ENCODE assay signal across 23 cellular contexts in the genomic region with DNA sequence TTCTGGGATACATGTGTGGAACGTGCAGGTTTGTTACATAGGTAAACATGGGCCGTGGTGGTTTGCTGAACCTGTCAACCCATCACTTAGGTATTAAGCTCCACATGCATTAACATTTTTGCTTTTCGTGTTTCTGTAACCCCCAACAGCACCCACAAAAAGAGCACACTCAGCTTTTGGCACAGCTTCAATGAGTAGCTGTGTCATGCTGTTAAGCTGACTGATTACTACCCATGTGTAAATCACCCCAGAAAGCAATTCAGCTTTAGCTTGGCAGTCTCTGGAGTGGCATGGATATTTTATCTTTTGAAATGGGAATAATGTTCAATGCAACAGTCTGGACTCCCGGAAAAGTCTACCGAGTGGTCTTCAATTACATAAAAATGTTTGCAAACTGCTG.
"Had no signal": no experiment of that assay in that cellular context is flagged by ENCODE, and none has a peak within 500 bp of the region (broad histone marks: within the 10 kb centered on the region; RNA-seq: fewer than 3 reads in every experiment).

No MANE protein-coding gene starts in this region.

- H3K27ac ChIP-seq: body of pancreas, cardiac muscle cell, heart right ventricle, lower lobe of right lung, transverse colon, VCaP had no signal

- H3K27me3 ChIP-seq: body of pancreas, cardiac muscle cell, heart right ventricle, transverse colon had no signal

- H3K4me2 ChIP-seq: smooth muscle cell had no signal

- ATAC-seq: activated CD8-positive, alpha-beta T cell treated with anti-CD3 and anti-CD28 coated beads, Interleukin-2, amount 10 ng/mL, durations not matched to agents 7 days and 5 days; activated naive CD8-positive, alpha-beta T cell treated with anti-CD3 and anti-CD28 coated beads, Interleukin-2, amount 50 U/mL, for 24 hours; body of pancreas; heart right ventricle; left lobe of liver; lower lobe of right lung; naive thymus-derived CD4-positive, alpha-beta T cell; sciatic nerve; stimulated activated naive B cell treated with anti-CD40 and anti-IgM and Interleukin-4, amounts not matched to agents 10 μg/mL and 1 μg/mL and 100 μg/mL, for 72 hours had no signal

- H3K4me1 ChIP-seq: body of pancreas, heart right ventricle, lower lobe of right lung, transverse colon had no signal

- DNase-seq: activated CD4-positive, alpha-beta T cell treated with anti-CD3 and anti-CD28 coated beads, Interleukin-2, amount 50 U/mL, for 1 hour; activated CD4-positive, CD25-positive, alpha-beta regulatory T cell treated with anti-CD3 and anti-CD28 coated beads, Interleukin-2, amount 50 U/mL, for 72 hours; activated CD8-positive, alpha-beta T cell treated with anti-CD3 and anti-CD28 coated beads, Interleukin-2, amount 10 ng/mL, durations not matched to agents 7 days and 5 days; activated gamma-delta T cell; activated naive CD4-positive, alpha-beta T cell treated with anti-CD3 and anti-CD28 coated beads, Interleukin-2, amount 50 U/mL, for 16 hours; activated naive CD8-positive, alpha-beta T cell treated with anti-CD3 and anti-CD28 coated beads, Interleukin-2, amount 50 U/mL, for 24 hours; cortex of kidney; heart right ventricle; kidney; lower lobe of right lung; naive thymus-derived CD4-positive, alpha-beta T cell; occipital lobe; stimulated activated CD4-positive, alpha-beta T cell treated with anti-CD3 and anti-CD28 coated beads, Interleukin-15, amount 100 ng/mL, for 24 hours; stimulated activated CD4-positive, alpha-beta T cell treated with anti-CD3 and anti-CD28 coated beads, Interleukin-2, amount 100 ng/mL, for 48 hours; stimulated activated CD8-positive, alpha-beta memory T cell treated with anti-CD3 and anti-CD28 coated beads, Interleukin-4, amount 100 ng/mL, for 48 hours; stimulated activated naive B cell treated with anti-CD40 and anti-IgM and Interleukin-4, amounts not matched to agents 10 μg/mL and 1 μg/mL and 100 μg/mL, for 72 hours; transverse colon had no signal

- H3K9me3 ChIP-seq: body of pancreas, heart right ventricle, lower lobe of right lung, transverse colon had no signal

- H3K36me3 ChIP-seq: cardiac muscle cell, heart right ventricle, lower lobe of right lung, transverse colon had no signal

- H3K4me3 ChIP-seq: body of pancreas, cardiac muscle cell, heart right ventricle, lower lobe of right lung, smooth muscle cell, transverse colon had no signal
